In genomic region chr18:70362258-70362657, GRCh38 we compare ENCODE assay signal across 22 cellular contexts.
"Had no signal": no experiment of that assay in that cellular context is flagged by ENCODE, and none has a peak within 500 bp of the region (broad histone marks: within the 10 kb centered on the region; RNA-seq: fewer than 3 reads in every experiment).

No MANE protein-coding gene starts in this region.

- H3K9ac ChIP-seq: KMS-11 had no signal

- H3K36me3 ChIP-seq: Peyer's patch, SJCRH30 had no signal

- H3K27me3 ChIP-seq: Peyer's patch, SJCRH30 had no signal

- H3K9me3 ChIP-seq: Peyer's patch, SJCRH30 had no signal

- DNase-seq: Kasumi-1, MM.1S, NCI-H1092 treated with DMSO at 0.1 percent for 48 hours, NCI-H1436, NCI-H187, NCI-H2029, NCI-H2081 treated with DMSO at 0.1 percent for 48 hours, NCI-H2171, NCI-H226, NCI-H446, NCI-H510A, NCI-H524 treated with DMSO at 0.1 percent for 48 hours, NCI-H69, NCI-H774, PC-3, Peyer's patch, SHP77 treated with DMSO at 0.1 percent for 48 hours, SJCRH30, T-helper 1 cell had no signal

- H3K4me2 ChIP-seq: KMS-11 had no signal

- ATAC-seq: PC-3, Right ventricle myocardium inferior, SK-N-SH treated with all-trans-retinoic acid at 6 μM for 48 hours had no signal

- H3K27ac ChIP-seq: KMS-11, Peyer's patch, SJCRH30 had no signal

- H3K4me3 ChIP-seq: Peyer's patch, SJCRH30 had no signal
